Comparison of ENCODE assay signal across 22 cellular contexts in genomic region chr14:100688051-100688450, GRCh38. TPM values are rescaled to one million over a fixed set of nuclear protein-coding genes. Genes with fewer than 3 reads are reported as not detected.
DNase-seq lines count a peak whose midpoint lies in the region; ATAC-seq, FAIRE-seq and TF ChIP-seq lines count a peak whose summit lies in the region.
"Had no signal": no experiment of that assay in that cellular context is flagged by ENCODE, and none has a peak within 500 bp of the region (broad histone marks: within the 10 kb centered on the region; RNA-seq: fewer than 3 reads in every experiment).

No MANE protein-coding gene starts in this region.

- no peak overlapping the region for H3K4me3 ChIP-seq in A549
- H3K4me3 ChIP-seq in HCT116 (replicated peaks in 1 of 2; ENCODE audit: low read depth in 1 of 2, low read length in 2 of 2), result no peak overlapping the region
- no peak overlapping the region for H3K4me3 ChIP-seq in Panc1 (ENCODE audit: low read depth in 2 of 2, low read length in 2 of 2)
- H3K4me3 ChIP-seq in lower lobe of right lung, result no peak overlapping the region
- H3K4me3 ChIP-seq: K562 had no signal

- H3K79me2 ChIP-seq in HCT116 (ENCODE audit: insufficient read depth, low read length), result peaks cover 18% of the 10 kb centered on the region; the same call in 1 of the 2 replicates

- TF ChIP-seq CTCF in A549 (IDR thresholded peaks at IDR 0.05), result no peak
- no peak for TF ChIP-seq CTCF in HCT116 (IDR thresholded peaks at IDR 0.05 in 2 of 3, conservative IDR thresholded peaks at IDR 0.05 in 1 of 3; ENCODE audit: borderline replicate concordance in 1 of 3, insufficient read depth in 1 of 3, low read depth in 2 of 3, low read length in 2 of 3)
- no peak for TF ChIP-seq CTCF in Panc1 (IDR thresholded peaks at IDR 0.05)
- no peak for TF ChIP-seq CTCF in nephron progenitor cell (IDR thresholded peaks at IDR 0.05)
- TF ChIP-seq CTCF in lower lobe of right lung (IDR thresholded peaks at IDR 0.05), result no peak

- 74% methylated on average over 10 of the region's 10 CpGs for WGBS in A549 (ENCODE audit: missing lambda C conversion rate)

- no TSS peak for BruUV-seq in HCT116 (replicated peaks; lab: Mats Ljungman, UMichigan)
- no TSS peak for BruUV-seq in Panc1 (replicated peaks; lab: Mats Ljungman, UMichigan)

- no peak for TF ChIP-seq EP300 in A549 (IDR thresholded peaks at IDR 0.05)

- H3K4me2 ChIP-seq in A549, result no peak overlapping the region; the same call in 2 of the 3 replicates
- H3K4me2 ChIP-seq in HCT116 (ENCODE audit: low read length), result 0 out of 2 replicates have a peak overlapping the region, but pooled peaks have one; percentile 74

- H3K27ac Mint-ChIP-seq in nephron progenitor cell, result peak overlapping the region; percentile 54
- H3K27ac Mint-ChIP-seq: H9 had no signal

- H2AFZ ChIP-seq in HCT116 (ENCODE audit: low read depth, low read length, poor library complexity, severe bottlenecking), result no peak overlapping the region

- H3K36me3 ChIP-seq in HCT116 (ENCODE audit: control insufficient read depth in 1 of 2, insufficient read depth in 2 of 2, low read length in 2 of 2) (0 out of 4 replicates have a peak, but pooled peaks cover 0 to 3% of the 10 kb centered on the region in 2 experiments), Panc1 (ENCODE audit: control insufficient read depth, insufficient read depth, low read length) (no peaks in the 10 kb centered on the region), lower lobe of right lung (no peaks in the 10 kb centered on the region)

- no peak for DNase-seq in A549 (ENCODE audit: low read depth in 1 of 2, low spot score in 1 of 2)
- DNase-seq in HCT116 (ENCODE audit: low read depth, low spot score), result no peak
- DNase-seq in Panc1 (ENCODE audit: low read depth, low spot score), result no peak
- DNase-seq in nephron progenitor cell, result no peak
- no peak for DNase-seq in lower lobe of right lung
- DNase-seq: CD4-positive, CD25-positive, alpha-beta regulatory T cell; EL; H9; MM.1S; NCI-H1048; NCI-H1417 treated with DMSO at 0.1 percent for 48 hours; NCI-H187; NCI-H446 treated with DMSO at 0.1 percent for 48 hours; NCI-H526 treated with DMSO at 0.1 percent for 48 hours; RPMI8226; SIG-M5 had no signal

- H3K9me3 Mint-ChIP-seq in nephron progenitor cell, result no peaks in the 10 kb centered on the region
- H3K9me3 Mint-ChIP-seq: CD4-positive, CD25-positive, alpha-beta regulatory T cell had no signal

- no peaks in the 10 kb centered on the region for H4K20me1 ChIP-seq in HCT116 (ENCODE audit: insufficient read depth)

- RAD21 ChIA-PET in HCT116 (lab: Charles Lee; ENCODE audit: low non-redundant PET in 1 of 2, low total read pairs in 2 of 2, uncharacterized antibody in 2 of 2, unreplicated experiment in 2 of 2), result no interaction called here

- H3K36me3 Mint-ChIP-seq in nephron progenitor cell (ENCODE audit: low read depth), result no peaks in the 10 kb centered on the region
- H3K36me3 Mint-ChIP-seq: CD4-positive, CD25-positive, alpha-beta regulatory T cell had no signal

- ATAC-seq in A549 (no peak), HCT116 (no peak), Panc1 (no peak), HG03139 (IDR thresholded peaks at IDR 0.05; ENCODE audit: unreplicated experiment) (no peak), HG02678 (IDR thresholded peaks at IDR 0.05; ENCODE audit: unreplicated experiment) (no peak), lower lobe of right lung (no peak)
- ATAC-seq: K562 had no signal

- no peak for FAIRE-seq in A549 (lab: Jason Lieb, UNC)
- FAIRE-seq: GM19239, K562 had no signal

- H3K9me3 ChIP-seq in A549 (no peaks in the 10 kb centered on the region), HCT116 (ENCODE audit: control insufficient read depth in 1 of 2, insufficient read depth in 1 of 2, low read depth in 1 of 2, low read length in 2 of 2) (no peaks in the 10 kb centered on the region), Panc1 (ENCODE audit: control insufficient read depth, insufficient read depth, low read depth, low read length) (no peaks in the 10 kb centered on the region), lower lobe of right lung (no peaks in the 10 kb centered on the region)

- H3K27me3 ChIP-seq in HCT116 (ENCODE audit: insufficient read depth, low read length) (no peaks in the 10 kb centered on the region), Panc1 (ENCODE audit: control insufficient read depth, insufficient read depth, low read length) (no peaks in the 10 kb centered on the region), lower lobe of right lung (ENCODE audit: low read depth) (peaks cover 7% of the 10 kb centered on the region)

- no peak for TF ChIP-seq RAD21 in A549 (conservative IDR thresholded peaks at IDR 0.05 in 1 of 2, IDR thresholded peaks at IDR 0.05 in 1 of 2)
- TF ChIP-seq RAD21 in HCT116 (IDR thresholded peaks at IDR 0.05; ENCODE audit: low read depth), result no peak

- CTCF ChIA-PET in A549 (lab: Yijun Ruan, JAX) (interaction anchor here (0.7 to 1.4 kb wide), 2 partner anchors 271 to 976 kb away, joined by 5 read pairs; no protein-coding TSS in a partner anchor), HCT116 (lab: Charles Lee) (no interaction called here), Panc1 (lab: Charles Lee) (interaction anchor here (0.5 kb wide), 1 partner anchor 1108 kb away, joined by 6 read pairs; no protein-coding TSS in a partner anchor)

- intact Hi-C loops in HCT116 (cut with micrococcal nuclease) (no loop called here), Panc1 (cut with micrococcal nuclease; ENCODE audit: unreplicated experiment) (no loop called here), lower lobe of right lung (cut with DNase I) (no loop called here)

- no peak overlapping the region for H3K9ac ChIP-seq in HCT116 (ENCODE audit: low read length)

- in situ Hi-C loops in Panc1 (cut with HindIII; ENCODE audit: low pct_unique_long_range_greater_than_20kb, low sequenced_read_pairs), result no loop called here

- no peak overlapping the region for H3K4me3 Mint-ChIP-seq in nephron progenitor cell
- H3K4me3 Mint-ChIP-seq: CD4-positive, CD25-positive, alpha-beta regulatory T cell; H9 had no signal

- peaks cover 77% of the 10 kb centered on the region for H3K4me1 Mint-ChIP-seq in nephron progenitor cell
- H3K4me1 Mint-ChIP-seq: CD4-positive, CD25-positive, alpha-beta regulatory T cell had no signal

- no peaks in the 10 kb centered on the region for H3K9me2 ChIP-seq in HCT116 (ENCODE audit: insufficient read depth)

- H3K27ac ChIP-seq in A549 (peak overlapping the region; percentile 62 to 96; a peak in 4 of 6 replicates), HCT116 (ENCODE audit: low read depth, low read length) (no peak overlapping the region; the same call in 1 of the 2 replicates), Panc1 (ENCODE audit: low read length) (peak overlapping the region; percentile 59; the same call in 1 of the 2 replicates), lower lobe of right lung (no peak overlapping the region)

- no peak for TF ChIP-seq POLR2A in A549 (IDR thresholded peaks at IDR 0.05; ENCODE audit: low read length)
- TF ChIP-seq POLR2A in HCT116 (IDR thresholded peaks at IDR 0.05; ENCODE audit: borderline replicate concordance, extremely low read depth, insufficient read depth, insufficient read length), result no peak

- H3K27me3 Mint-ChIP-seq in nephron progenitor cell (ENCODE audit: low read depth, poor library complexity), result peaks cover 18% of the 10 kb centered on the region
- H3K27me3 Mint-ChIP-seq: CD4-positive, CD25-positive, alpha-beta regulatory T cell had no signal

- POLR2A ChIA-PET in A549 (lab: Yijun Ruan, JAX), result interaction anchor here (0.5 kb wide), 1 partner anchor 106 kb away, joined by 4 read pairs; no protein-coding TSS in a partner anchor
- POLR2A ChIA-PET in HCT116 (lab: Charles Lee), result no interaction called here
- POLR2A ChIA-PET in Panc1 (lab: Charles Lee), result no interaction called here

- H3K4me1 ChIP-seq in A549 (peaks cover 27% of the 10 kb centered on the region), HCT116 (ENCODE audit: control insufficient read depth in 1 of 2, insufficient read depth in 2 of 2, low read length in 2 of 2) (peaks cover 31 to 71% of the 10 kb centered on the region in 2 experiments), Panc1 (ENCODE audit: control insufficient read depth, insufficient read depth, low read length) (peaks cover 36% of the 10 kb centered on the region), lower lobe of right lung (no peaks in the 10 kb centered on the region)

TF ChIP-seq in A549, 52 proteins besides CTCF, POLR2A, EP300 and RAD21:
- TF ChIP-seq GATA3 (IDR thresholded peaks at IDR 0.05; ENCODE audit: borderline replicate concordance) (no peak), HOXB5 (CRISPR knock-in tag; IDR thresholded peaks at IDR 0.05) (no peak), NPAS2 (CRISPR knock-in tag; IDR thresholded peaks at IDR 0.05; ENCODE audit: borderline replicate concordance) (no peak), MYC (IDR thresholded peaks at IDR 0.05; ENCODE audit: borderline replicate concordance, low read length) (no peak)

TF ChIP-seq in HCT116, 20 proteins besides CTCF, POLR2A, EP300 and RAD21 (continues in another document):
- no peak for TF ChIP-seq ELF1 (IDR thresholded peaks at IDR 0.05; ENCODE audit: borderline replicate concordance, low read depth)
- TF ChIP-seq SP1 (IDR thresholded peaks at IDR 0.05; ENCODE audit: low read depth), result no peak
- TF ChIP-seq CBX3 (IDR thresholded peaks at IDR 0.05; ENCODE audit: low read depth), result no peak
- TF ChIP-seq FOSL1 (IDR thresholded peaks at IDR 0.05; ENCODE audit: low read depth), result no peak
- TF ChIP-seq JUND (IDR thresholded peaks at IDR 0.05), result no peak
- TF ChIP-seq POLR2AphosphoS5 (IDR thresholded peaks at IDR 0.05; ENCODE audit: low read depth, low read length), result no peak
- no peak for TF ChIP-seq TCF7L2 (IDR thresholded peaks at IDR 0.05; ENCODE audit: borderline replicate concordance, extremely low read depth, insufficient read depth, insufficient read length)
- TF ChIP-seq SRF (IDR thresholded peaks at IDR 0.05; ENCODE audit: low read depth), result no peak

RNA-seq across cellular contexts. Expression of gene DLK1, which starts 38.6 kb away (rescaled TPM):
- 0.13 TPM in 1 of 2 replicates, not detected in the other for polyA plus RNA-seq in A549 (2011; rRNA removed)
- 0.04 and 0.10 TPM in 2 replicates for polyA plus RNA-seq in A549 (2012; cell fraction: cytosol; rRNA removed)
- polyA plus RNA-seq in A549 (2012; cell fraction: nucleus; rRNA removed), result 0.08 TPM in 1 of 2 replicates, not detected in the other
- polyA plus RNA-seq in A549 (2017; fragmentation: RNase III; extraction: RNeasy Plus Mini Kit Qiagen cat#74134 plus additional on column Dnase treatment), result 0.06 to 0.08 TPM in 2 of 3 replicates, not detected in the other
- polyA minus RNA-seq in A549 (2011; rRNA and poly(A)+ RNA removed), result not detected in 2 replicates
- total RNA-seq in HCT116 (2021; ENCODE audit: unreplicated experiment), result 1.5 TPM
- 0.01 TPM in 1 of 2 replicates, not detected in the other for polyA plus RNA-seq in HCT116 (2012)
- 0.69 TPM for total RNA-seq in Panc1 (2021; ENCODE audit: unreplicated experiment)
- not detected for polyA plus RNA-seq in Panc1 (2012; ENCODE audit: insufficient read length)
- total RNA-seq in lower lobe of right lung, result not detected
- total RNA-seq: CD4-positive, CD25-positive, alpha-beta regulatory T cell; LHCN-M2 had no signal
- polyA plus RNA-seq: BJ; CD4-positive, CD25-positive, alpha-beta regulatory T cell had no signal

Comparison
In these comparisons a context has a peak if more than half of its experiments do, and no peak if none do; other contexts are left out.
1. H3K27ac ChIP-seq: peak in A549 (2 of 2) and Panc1 (single experiment); none in HCT116 (single experiment) and lower lobe of right lung (single experiment).